ENCODE assay signal across 20 cellular contexts in the genomic region with DNA sequence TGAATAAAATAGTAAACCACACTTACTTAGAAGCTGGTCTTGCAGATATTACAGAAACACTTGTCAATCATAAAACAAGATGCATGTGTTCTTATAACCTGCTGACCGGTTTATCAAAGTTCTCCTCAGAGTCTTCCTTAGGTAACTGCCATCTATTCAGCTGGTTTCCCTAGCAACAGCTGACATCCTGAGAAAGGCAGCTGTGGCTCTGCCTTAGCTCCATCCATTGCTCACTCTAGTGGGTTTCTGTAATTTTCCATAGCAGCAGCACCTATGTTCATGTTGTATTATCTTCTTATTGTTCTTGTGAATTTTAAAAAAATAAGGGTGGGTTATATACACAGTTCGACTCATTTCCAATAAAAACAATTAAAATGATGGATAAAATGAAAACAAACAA.
"Had no signal": no experiment of that assay in that cellular context is flagged by ENCODE, and none has a peak within 500 bp of the region (broad histone marks: within the 10 kb centered on the region; RNA-seq: fewer than 3 reads in every experiment).

No MANE protein-coding gene starts in this region.

- H3K4me1 Mint-ChIP-seq: activated naive CD4-positive, alpha-beta T cell treated with anti-CD3 and anti-CD28 coated beads, Interleukin-2, amount 50 U/mL, for 24 hours; natural killer cell had no signal

- H3K27me3 ChIP-seq: ascending aorta, heart right ventricle, upper lobe of right lung had no signal

- H3K4me1 ChIP-seq: ascending aorta, heart right ventricle, upper lobe of right lung had no signal

- H3K27ac Mint-ChIP-seq: activated naive CD4-positive, alpha-beta T cell treated with anti-CD3 and anti-CD28 coated beads, Interleukin-2, amount 50 U/mL, for 24 hours; natural killer cell; progenitor cell of endocrine pancreas; WTC11 had no signal

- H3K9me3 Mint-ChIP-seq: activated naive CD4-positive, alpha-beta T cell treated with anti-CD3 and anti-CD28 coated beads, Interleukin-2, amount 50 U/mL, for 24 hours had no signal

- H3K36me3 ChIP-seq: ascending aorta, heart right ventricle, upper lobe of right lung had no signal

- ATAC-seq: heart right ventricle; left cardiac atrium; natural killer cell; stimulated activated naive CD8-positive, alpha-beta T cell treated with anti-CD3 and anti-CD28 coated beads, Interleukin-15, Interleukin-2, amounts not matched to agents 100 U/mL and 50 U/mL, for 24 hours; upper lobe of right lung; WTC11 had no signal

- H3K4me3 Mint-ChIP-seq: activated naive CD4-positive, alpha-beta T cell treated with anti-CD3 and anti-CD28 coated beads, Interleukin-2, amount 50 U/mL, for 24 hours; natural killer cell; WTC11 had no signal

- DNase-seq: activated gamma-delta T cell treated with Interleukin-2 at 50 U/mL for 16 hours; activated T-cell treated with anti-CD3 and anti-CD28 coated beads, Interleukin-2, amount 50 U/mL, for 1 hour; central memory CD4-positive, alpha-beta T cell; dermis blood vessel endothelial cell; effector CD8-positive, alpha-beta T cell; erythroblast; foreskin fibroblast; heart right ventricle; islet precursor cell; left cardiac atrium; midbrain; natural killer cell; retina; stimulated activated CD4-positive, alpha-beta T cell treated with anti-CD3 and anti-CD28 coated beads, Interleukin-4, amount 100 ng/mL, for 24 hours; stimulated activated naive CD8-positive, alpha-beta T cell treated with anti-CD3 and anti-CD28 coated beads, Interleukin-15, Interleukin-2, amounts not matched to agents 100 U/mL and 50 U/mL, for 24 hours; upper lobe of right lung had no signal

- H3K4me3 ChIP-seq: ascending aorta, heart right ventricle, upper lobe of right lung had no signal

- H3K9me3 ChIP-seq: ascending aorta, heart right ventricle, upper lobe of right lung had no signal

- H3K36me3 Mint-ChIP-seq: activated naive CD4-positive, alpha-beta T cell treated with anti-CD3 and anti-CD28 coated beads, Interleukin-2, amount 50 U/mL, for 24 hours; natural killer cell; WTC11 had no signal

- H3K27ac ChIP-seq: ascending aorta, heart right ventricle, upper lobe of right lung had no signal

- H3K27me3 Mint-ChIP-seq: progenitor cell of endocrine pancreas had no signal
